ENCODE assay signal across 29 cellular contexts in genomic region chr12:125742413-125742812, GRCh38.
"Had no signal": no experiment of that assay in that cellular context is flagged by ENCODE, and none has a peak within 500 bp of the region (broad histone marks: within the 10 kb centered on the region; RNA-seq: fewer than 3 reads in every experiment).

No MANE protein-coding gene starts in this region.

- H3K4me3 Mint-ChIP-seq: activated B cell treated with CpG ODN at 0.5 μM for 24 hours; activated CD8-positive, alpha-beta memory T cell treated with anti-CD3 and anti-CD28 coated beads, Interleukin-2, amount 10 ng/mL, durations not matched to agents 7 days and 5 days; activated CD8-positive, alpha-beta T cell treated with anti-CD3 and anti-CD28 coated beads, Interleukin-2, amount 10 ng/mL, durations not matched to agents 7 days and 5 days; activated naive CD4-positive, alpha-beta T cell treated with anti-CD3 and anti-CD28 coated beads, Interleukin-2, amount 50 U/mL, for 24 hours; activated naive CD8-positive, alpha-beta T cell treated with anti-CD3 and anti-CD28 coated beads, Interleukin-2, amount 50 U/mL, for 24 hours; nephron; T-cell had no signal

- FAIRE-seq: bronchial epithelial cell, colon, endometrium, frontal cortex, small intestine had no signal

- H3K4me3 ChIP-seq: esophagus squamous epithelium, left lung, lower lobe of right lung, ovary, transverse colon had no signal

- H3K9me3 ChIP-seq: esophagus squamous epithelium, lower lobe of right lung, ovary, transverse colon had no signal

- H3K36me3 ChIP-seq: esophagus squamous epithelium, left lung, lower lobe of right lung, ovary, transverse colon had no signal

- H3K36me3 Mint-ChIP-seq: activated CD8-positive, alpha-beta memory T cell treated with anti-CD3 and anti-CD28 coated beads, Interleukin-2, amount 10 ng/mL, durations not matched to agents 7 days and 5 days; activated naive CD4-positive, alpha-beta T cell treated with anti-CD3 and anti-CD28 coated beads, Interleukin-2, amount 50 U/mL, for 24 hours; T-cell had no signal

- H3K4me1 ChIP-seq: esophagus squamous epithelium, left lung, lower lobe of right lung, transverse colon had no signal

- H3K27me3 ChIP-seq: esophagus squamous epithelium, left lung, ovary, transverse colon had no signal

- H3K27me3 Mint-ChIP-seq: activated B cell treated with CpG ODN at 0.5 μM for 24 hours; activated CD8-positive, alpha-beta memory T cell treated with anti-CD3 and anti-CD28 coated beads, Interleukin-2, amount 10 ng/mL, durations not matched to agents 7 days and 5 days; activated naive CD4-positive, alpha-beta T cell treated with anti-CD3 and anti-CD28 coated beads, Interleukin-2, amount 50 U/mL, for 24 hours; activated naive CD8-positive, alpha-beta T cell treated with anti-CD3 and anti-CD28 coated beads, Interleukin-2, amount 50 U/mL, for 24 hours; T-cell had no signal

- DNase-seq: activated B cell treated with CpG ODN at 0.5 μM for 24 hours; activated CD8-positive, alpha-beta memory T cell treated with anti-CD3 and anti-CD28 coated beads, Interleukin-2, amount 10 ng/mL, durations not matched to agents 7 days and 5 days; activated CD8-positive, alpha-beta T cell treated with anti-CD3 and anti-CD28 coated beads, Interleukin-2, amount 10 ng/mL, durations not matched to agents 7 days and 5 days; activated naive CD8-positive, alpha-beta T cell treated with anti-CD3 and anti-CD28 coated beads, Interleukin-2, amount 50 U/mL, for 24 hours; activated T-cell treated with anti-CD3 and anti-CD28 coated beads, Interleukin-2, amount 50 U/mL, for 48 hours; effector CD8-positive, alpha-beta T cell; esophagus squamous epithelium; glutamatergic neuron; kidney glomerular epithelial cell; left lung; lower lobe of right lung; mesenchymal stem cell; ovary; retina; small intestine; stimulated activated CD4-positive, alpha-beta T cell treated with anti-CD3 and anti-CD28 coated beads, Interleukin-1b, Interleukin-23, amount 100 ng/mL, for 48 hours; stimulated activated naive CD4-positive, alpha-beta T cell; T-cell; transverse colon had no signal

- ATAC-seq: activated CD8-positive, alpha-beta memory T cell treated with anti-CD3 and anti-CD28 coated beads, Interleukin-2, amount 10 ng/mL, durations not matched to agents 7 days and 5 days; activated CD8-positive, alpha-beta T cell treated with anti-CD3 and anti-CD28 coated beads, Interleukin-2, amount 10 ng/mL, durations not matched to agents 7 days and 5 days; activated naive CD8-positive, alpha-beta T cell treated with anti-CD3 and anti-CD28 coated beads, Interleukin-2, amount 50 U/mL, for 24 hours; left lung; lower lobe of right lung; sciatic nerve; T-cell had no signal

- H3K4me1 Mint-ChIP-seq: activated B cell treated with CpG ODN at 0.5 μM for 24 hours; activated CD8-positive, alpha-beta memory T cell treated with anti-CD3 and anti-CD28 coated beads, Interleukin-2, amount 10 ng/mL, durations not matched to agents 7 days and 5 days; activated naive CD4-positive, alpha-beta T cell treated with anti-CD3 and anti-CD28 coated beads, Interleukin-2, amount 50 U/mL, for 24 hours; activated naive CD8-positive, alpha-beta T cell treated with anti-CD3 and anti-CD28 coated beads, Interleukin-2, amount 50 U/mL, for 24 hours; nephron; T-cell had no signal

- H3K27ac ChIP-seq: epithelial cell of prostate, esophagus squamous epithelium, left lung, lower lobe of right lung, ovary, transverse colon had no signal

- H3K27ac Mint-ChIP-seq: activated B cell treated with CpG ODN at 0.5 μM for 24 hours; activated CD8-positive, alpha-beta memory T cell treated with anti-CD3 and anti-CD28 coated beads, Interleukin-2, amount 10 ng/mL, durations not matched to agents 7 days and 5 days; activated CD8-positive, alpha-beta T cell treated with anti-CD3 and anti-CD28 coated beads, Interleukin-2, amount 10 ng/mL, durations not matched to agents 7 days and 5 days; activated naive CD4-positive, alpha-beta T cell treated with anti-CD3 and anti-CD28 coated beads, Interleukin-2, amount 50 U/mL, for 24 hours; activated naive CD8-positive, alpha-beta T cell treated with anti-CD3 and anti-CD28 coated beads, Interleukin-2, amount 50 U/mL, for 24 hours; activated T-helper 2 cell treated with anti-CD3 and anti-CD28 coated beads, Interferon-gamma antibody, Interleukin-2, Interleukin-4, amounts not matched to agents 10 μg/mL and 5 μg/mL and 100 μg/mL, durations not matched to agents 14 hours and 24 hours and 36 hours; nephron; progenitor cell of endocrine pancreas; T-cell had no signal
